In genomic region chr5:141848771-141849370, GRCh38 we compare ENCODE assay signal across 9 cellular contexts. TPM values are rescaled to one million over a fixed set of nuclear protein-coding genes. Genes with fewer than 3 reads are reported as not detected.
A peak's percentile ranks its signal among the peaks of the same experiment; 100 is the strongest.
DNase-seq lines count a peak whose midpoint lies in the region; ATAC-seq, FAIRE-seq and TF ChIP-seq lines count a peak whose summit lies in the region.
"Had no signal": no experiment of that assay in that cellular context is flagged by ENCODE, and none has a peak within 500 bp of the region (broad histone marks: within the 10 kb centered on the region; RNA-seq: fewer than 3 reads in every experiment).

No MANE protein-coding gene starts in this region.

- peak overlapping the region; percentile 79 to 93 (median 87); a peak in 21 of 22 replicates for H3K9ac ChIP-seq in BLaER1 treated with 17β-estradiol and CSF1 and Interleukin-3, amounts not matched to agents 10 nM and 100 nM
- peak overlapping the region; percentile 80 for H3K9ac ChIP-seq in rectal smooth muscle tissue (ENCODE audit: low read length)

- no peak for TF ChIP-seq CTCF in heart right ventricle (IDR thresholded peaks at IDR 0.05)
- no peak for TF ChIP-seq CTCF in D721Med (IDR thresholded peaks at IDR 0.05; ENCODE audit: insufficient read depth, missing control alignments)

- TF ChIP-seq RAD21 in Ishikawa (IDR thresholded peaks at IDR 0.05; ENCODE audit: low read depth) = no peak

- no peak for FAIRE-seq in D721Med (lab: Jason Lieb, UNC)

- H3K36me3 ChIP-seq in BLaER1 treated with 17β-estradiol and CSF1 and Interleukin-3, amounts not matched to agents 10 nM and 100 nM = no peaks in the 10 kb centered on the region
- peaks cover 0 to 9% (median 0%) of the 10 kb centered on the region in 9 donors for H3K36me3 ChIP-seq in heart right ventricle
- no peaks in the 10 kb centered on the region for H3K36me3 ChIP-seq in rectal smooth muscle tissue (ENCODE audit: control insufficient read depth, insufficient read depth, low read length)

- H3K27me3 ChIP-seq in BLaER1 treated with 17β-estradiol and CSF1 and Interleukin-3, amounts not matched to agents 10 nM and 100 nM = no peaks in the 10 kb centered on the region
- H3K27me3 ChIP-seq in heart right ventricle (peaks cover 0 to 9% (median 0%) of the 10 kb centered on the region in 7 donors), rectal smooth muscle tissue (ENCODE audit: control insufficient read depth, insufficient read depth, low read length) (no peaks in the 10 kb centered on the region)

- H3K9me3 ChIP-seq in BLaER1 treated with 17β-estradiol and CSF1 and Interleukin-3, amounts not matched to agents 10 nM and 100 nM (replicated peaks in 1 of 11) = no peaks in the 10 kb centered on the region
- H3K9me3 ChIP-seq in heart right ventricle = no peaks in the 10 kb centered on the region

- intact Hi-C loops in heart right ventricle (cut with DNase I) = loop anchor here in 4 of 10 donors (1.0 to 5.0 kb wide), 5 partner anchors 30 to 42 kb away; partner anchors contain the start of gene PCDH1 (in 1 of the 4)

- peak; percentile 48 for DNase-seq in activated T-cell treated with anti-CD3 and anti-CD28 coated beads, Interleukin-2, amount 50 U/mL, for 1 hour
- DNase-seq in heart right ventricle (peak; percentile 50 to 64), D721Med (ENCODE audit: insufficient read length, low spot score) (no peak), NCI-H2081 treated with DMSO at 0.1 percent for 48 hours (lab: John Stamatoyannopoulos, UW) (no peak)

- peak overlapping the region; percentile 91 to 100 (median 99) for H3K4me2 ChIP-seq in BLaER1 treated with 17β-estradiol and CSF1 and Interleukin-3, amounts not matched to agents 10 nM and 100 nM

- TF ChIP-seq EP300 in Ishikawa (IDR thresholded peaks at IDR 0.05; ENCODE audit: borderline replicate concordance) = no peak

- ATAC-seq in GM19455 (IDR thresholded peaks at IDR 0.05; ENCODE audit: unreplicated experiment) (peak; percentile 14), heart right ventricle (peak; percentile 7 to 60 (median 41))

- peak overlapping the region; percentile 87 to 96 (median 91); a peak in 21 of 22 replicates for H3K27ac ChIP-seq in BLaER1 treated with 17β-estradiol and CSF1 and Interleukin-3, amounts not matched to agents 10 nM and 100 nM
- H3K27ac ChIP-seq in heart right ventricle (peak overlapping the region; percentile 59 to 99 (median 96)), rectal smooth muscle tissue (ENCODE audit: low read depth, low read length) (peak overlapping the region; percentile 98)

- H3K4me1 ChIP-seq in BLaER1 treated with 17β-estradiol and CSF1 and Interleukin-3, amounts not matched to agents 10 nM and 100 nM = peaks cover 26 to 76% (median 58%) of the 10 kb centered on the region in 10 experiments
- H3K4me1 ChIP-seq in heart right ventricle (peaks cover 5 to 58% (median 33%) of the 10 kb centered on the region in 9 donors), rectal smooth muscle tissue (ENCODE audit: control insufficient read depth, insufficient read depth, low read length) (peaks cover 6% of the 10 kb centered on the region)

- no peaks in the 10 kb centered on the region for H4K20me1 ChIP-seq in BLaER1 treated with 17β-estradiol and CSF1 and Interleukin-3, amounts not matched to agents 10 nM and 100 nM

- 14 to 17% methylated on average over 14 of the region's 14 CpGs for WGBS in heart right ventricle, 2 donors

- peak overlapping the region; percentile 59 to 77 (median 70) for H3K4me3 ChIP-seq in BLaER1 treated with 17β-estradiol and CSF1 and Interleukin-3, amounts not matched to agents 10 nM and 100 nM
- H3K4me3 ChIP-seq in heart right ventricle = peak overlapping the region; percentile 48 to 85 (median 68)
- peak overlapping the region; percentile 96 for H3K4me3 ChIP-seq in rectal smooth muscle tissue (ENCODE audit: low read length)

TF ChIP-seq in Ishikawa, 13 proteins besides CTCF, POLR2A, EP300 and RAD21:
- TF ChIP-seq TEAD4 (IDR thresholded peaks at IDR 0.05) = peak; percentile 23; the same call in 1 of the 2 replicates
- no peak; the same call in none of the 2 replicates for TF ChIP-seq ZBTB7A (IDR thresholded peaks at IDR 0.05; ENCODE audit: low read depth)
- TF ChIP-seq REST (IDR thresholded peaks at IDR 0.05; ENCODE audit: low read depth) = peak; percentile 38; the same call in 1 of the 2 replicates

RNA-seq across cellular contexts. Expression of gene PCDH1, which starts 29.3 kb away (rescaled TPM):
- total RNA-seq in heart right ventricle = 10 to 100 TPM in 9 of 10 donors, 1 to 10 TPM in 1; 8.4 to 45.8 (median 17.9) TPM
- 10 to 100 TPM; 16.2 to 21.6 TPM for polyA plus RNA-seq in heart right ventricle
- total RNA-seq: T-helper 2 cell treated with Interferon-gamma antibody and Interleukin-4, amounts not matched to agents 100 ng/mL and 5 ng/mL, for 36 hours had no signal

Comparison
In these comparisons a context has a peak if more than half of its experiments do, and no peak if none do; other contexts are left out.
1. DNase-seq: peak in activated T-cell treated with anti-CD3 and anti-CD28 coated beads, Interleukin-2, amount 50 U/mL, for 1 hour (single experiment) and heart right ventricle (2 of 2); none in D721Med (single experiment) and NCI-H2081 treated with DMSO at 0.1 percent for 48 hours (single experiment).
2. Peak in every context shown above with its lines, with median percentiles within 50 percentile points of each other: H3K27ac ChIP-seq and H3K4me3 ChIP-seq.